ENCODE assay signal across 1 cellular context in the genomic region with DNA sequence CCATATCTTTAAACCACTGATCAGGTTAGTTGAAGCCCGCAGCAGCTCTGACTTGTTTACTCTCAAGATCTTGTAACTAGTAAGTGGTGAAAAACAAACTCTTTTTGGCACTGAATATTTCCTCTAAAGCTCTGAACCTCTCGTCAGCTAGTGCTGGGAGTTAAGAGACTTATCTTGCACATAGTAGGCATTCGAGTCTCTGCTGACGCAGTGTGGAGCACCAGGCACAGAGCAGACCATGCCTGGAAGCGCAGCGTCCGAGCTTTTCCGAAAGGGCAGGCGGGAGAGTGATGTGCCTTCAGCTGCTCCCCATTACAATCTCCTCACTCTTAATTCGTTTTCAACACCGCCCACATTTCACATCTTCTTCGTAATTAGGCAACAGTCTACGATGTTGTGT.
TF ChIP-seq lines count a peak whose summit lies in the region.

No MANE protein-coding gene starts in this region.

TF ChIP-seq in GM23338, 12 proteins besides CTCF, POLR2A, EP300 and RAD21 (continued from another document):
- TF ChIP-seq, protein P1, sequence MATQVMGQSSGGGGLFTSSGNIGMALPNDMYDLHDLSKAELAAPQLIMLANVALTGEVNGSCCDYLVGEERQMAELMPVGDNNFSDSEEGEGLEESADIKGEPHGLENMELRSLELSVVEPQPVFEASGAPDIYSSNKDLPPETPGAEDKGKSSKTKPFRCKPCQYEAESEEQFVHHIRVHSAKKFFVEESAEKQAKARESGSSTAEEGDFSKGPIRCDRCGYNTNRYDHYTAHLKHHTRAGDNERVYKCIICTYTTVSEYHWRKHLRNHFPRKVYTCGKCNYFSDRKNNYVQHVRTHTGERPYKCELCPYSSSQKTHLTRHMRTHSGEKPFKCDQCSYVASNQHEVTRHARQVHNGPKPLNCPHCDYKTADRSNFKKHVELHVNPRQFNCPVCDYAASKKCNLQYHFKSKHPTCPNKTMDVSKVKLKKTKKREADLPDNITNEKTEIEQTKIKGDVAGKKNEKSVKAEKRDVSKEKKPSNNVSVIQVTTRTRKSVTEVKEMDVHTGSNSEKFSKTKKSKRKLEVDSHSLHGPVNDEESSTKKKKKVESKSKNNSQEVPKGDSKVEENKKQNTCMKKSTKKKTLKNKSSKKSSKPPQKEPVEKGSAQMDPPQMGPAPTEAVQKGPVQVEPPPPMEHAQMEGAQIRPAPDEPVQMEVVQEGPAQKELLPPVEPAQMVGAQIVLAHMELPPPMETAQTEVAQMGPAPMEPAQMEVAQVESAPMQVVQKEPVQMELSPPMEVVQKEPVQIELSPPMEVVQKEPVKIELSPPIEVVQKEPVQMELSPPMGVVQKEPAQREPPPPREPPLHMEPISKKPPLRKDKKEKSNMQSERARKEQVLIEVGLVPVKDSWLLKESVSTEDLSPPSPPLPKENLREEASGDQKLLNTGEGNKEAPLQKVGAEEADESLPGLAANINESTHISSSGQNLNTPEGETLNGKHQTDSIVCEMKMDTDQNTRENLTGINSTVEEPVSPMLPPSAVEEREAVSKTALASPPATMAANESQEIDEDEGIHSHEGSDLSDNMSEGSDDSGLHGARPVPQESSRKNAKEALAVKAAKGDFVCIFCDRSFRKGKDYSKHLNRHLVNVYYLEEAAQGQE (IDR thresholded peaks at IDR 0.05; ENCODE audit: unreplicated experiment): no peak
- TF ChIP-seq ZNF331 (CRISPR knock-in tag; IDR thresholded peaks at IDR 0.05; ENCODE audit: low read depth): no peak
- TF ChIP-seq, protein P2, sequence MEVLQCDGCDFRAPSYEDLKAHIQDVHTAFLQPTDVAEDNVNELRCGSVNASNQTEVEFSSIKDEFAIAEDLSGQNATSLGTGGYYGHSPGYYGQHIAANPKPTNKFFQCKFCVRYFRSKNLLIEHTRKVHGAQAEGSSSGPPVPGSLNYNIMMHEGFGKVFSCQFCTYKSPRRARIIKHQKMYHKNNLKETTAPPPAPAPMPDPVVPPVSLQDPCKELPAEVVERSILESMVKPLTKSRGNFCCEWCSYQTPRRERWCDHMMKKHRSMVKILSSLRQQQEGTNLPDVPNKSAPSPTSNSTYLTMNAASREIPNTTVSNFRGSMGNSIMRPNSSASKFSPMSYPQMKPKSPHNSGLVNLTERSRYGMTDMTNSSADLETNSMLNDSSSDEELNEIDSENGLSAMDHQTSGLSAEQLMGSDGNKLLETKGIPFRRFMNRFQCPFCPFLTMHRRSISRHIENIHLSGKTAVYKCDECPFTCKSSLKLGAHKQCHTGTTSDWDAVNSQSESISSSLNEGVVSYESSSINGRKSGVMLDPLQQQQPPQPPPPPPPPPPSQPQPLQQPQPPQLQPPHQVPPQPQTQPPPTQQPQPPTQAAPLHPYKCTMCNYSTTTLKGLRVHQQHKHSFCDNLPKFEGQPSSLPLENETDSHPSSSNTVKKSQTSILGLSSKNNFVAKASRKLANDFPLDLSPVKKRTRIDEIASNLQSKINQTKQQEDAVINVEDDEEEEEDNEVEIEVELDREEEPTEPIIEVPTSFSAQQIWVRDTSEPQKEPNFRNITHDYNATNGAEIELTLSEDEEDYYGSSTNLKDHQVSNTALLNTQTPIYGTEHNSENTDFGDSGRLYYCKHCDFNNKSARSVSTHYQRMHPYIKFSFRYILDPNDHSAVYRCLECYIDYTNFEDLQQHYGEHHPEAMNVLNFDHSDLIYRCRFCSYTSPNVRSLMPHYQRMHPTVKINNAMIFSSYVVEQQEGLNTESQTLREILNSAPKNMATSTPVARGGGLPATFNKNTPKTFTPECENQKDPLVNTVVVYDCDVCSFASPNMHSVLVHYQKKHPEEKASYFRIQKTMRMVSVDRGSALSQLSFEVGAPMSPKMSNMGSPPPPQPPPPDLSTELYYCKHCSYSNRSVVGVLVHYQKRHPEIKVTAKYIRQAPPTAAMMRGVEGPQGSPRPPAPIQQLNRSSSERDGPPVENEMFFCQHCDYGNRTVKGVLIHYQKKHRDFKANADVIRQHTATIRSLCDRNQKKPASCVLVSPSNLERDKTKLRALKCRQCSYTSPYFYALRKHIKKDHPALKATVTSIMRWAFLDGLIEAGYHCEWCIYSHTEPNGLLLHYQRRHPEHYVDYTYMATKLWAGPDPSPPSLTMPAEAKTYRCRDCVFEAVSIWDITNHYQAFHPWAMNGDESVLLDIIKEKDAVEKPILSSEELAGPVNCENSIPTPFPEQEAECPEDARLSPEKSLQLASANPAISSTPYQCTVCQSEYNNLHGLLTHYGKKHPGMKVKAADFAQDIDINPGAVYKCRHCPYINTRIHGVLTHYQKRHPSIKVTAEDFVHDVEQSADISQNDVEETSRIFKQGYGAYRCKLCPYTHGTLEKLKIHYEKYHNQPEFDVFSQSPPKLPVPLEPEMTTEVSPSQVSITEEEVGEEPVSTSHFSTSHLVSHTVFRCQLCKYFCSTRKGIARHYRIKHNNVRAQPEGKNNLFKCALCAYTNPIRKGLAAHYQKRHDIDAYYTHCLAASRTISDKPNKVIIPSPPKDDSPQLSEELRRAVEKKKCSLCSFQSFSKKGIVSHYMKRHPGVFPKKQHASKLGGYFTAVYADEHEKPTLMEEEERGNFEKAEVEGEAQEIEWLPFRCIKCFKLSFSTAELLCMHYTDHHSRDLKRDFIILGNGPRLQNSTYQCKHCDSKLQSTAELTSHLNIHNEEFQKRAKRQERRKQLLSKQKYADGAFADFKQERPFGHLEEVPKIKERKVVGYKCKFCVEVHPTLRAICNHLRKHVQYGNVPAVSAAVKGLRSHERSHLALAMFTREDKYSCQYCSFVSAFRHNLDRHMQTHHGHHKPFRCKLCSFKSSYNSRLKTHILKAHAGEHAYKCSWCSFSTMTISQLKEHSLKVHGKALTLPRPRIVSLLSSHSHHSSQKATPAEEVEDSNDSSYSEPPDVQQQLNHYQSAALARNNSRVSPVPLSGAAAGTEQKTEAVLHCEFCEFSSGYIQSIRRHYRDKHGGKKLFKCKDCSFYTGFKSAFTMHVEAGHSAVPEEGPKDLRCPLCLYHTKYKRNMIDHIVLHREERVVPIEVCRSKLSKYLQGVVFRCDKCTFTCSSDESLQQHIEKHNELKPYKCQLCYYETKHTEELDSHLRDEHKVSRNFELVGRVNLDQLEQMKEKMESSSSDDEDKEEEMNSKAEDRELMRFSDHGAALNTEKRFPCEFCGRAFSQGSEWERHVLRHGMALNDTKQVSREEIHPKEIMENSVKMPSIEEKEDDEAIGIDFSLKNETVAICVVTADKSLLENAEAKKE (CRISPR knock-in tag; IDR thresholded peaks at IDR 0.05): no peak
- TF ChIP-seq STAT1 (IDR thresholded peaks at IDR 0.05; ENCODE audit: unreplicated experiment): no peak
- TF ChIP-seq, protein P3, sequence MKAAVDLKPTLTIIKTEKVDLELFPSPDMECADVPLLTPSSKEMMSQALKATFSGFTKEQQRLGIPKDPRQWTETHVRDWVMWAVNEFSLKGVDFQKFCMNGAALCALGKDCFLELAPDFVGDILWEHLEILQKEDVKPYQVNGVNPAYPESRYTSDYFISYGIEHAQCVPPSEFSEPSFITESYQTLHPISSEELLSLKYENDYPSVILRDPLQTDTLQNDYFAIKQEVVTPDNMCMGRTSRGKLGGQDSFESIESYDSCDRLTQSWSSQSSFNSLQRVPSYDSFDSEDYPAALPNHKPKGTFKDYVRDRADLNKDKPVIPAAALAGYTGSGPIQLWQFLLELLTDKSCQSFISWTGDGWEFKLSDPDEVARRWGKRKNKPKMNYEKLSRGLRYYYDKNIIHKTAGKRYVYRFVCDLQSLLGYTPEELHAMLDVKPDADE (IDR thresholded peaks at IDR 0.05): no peak
